In genomic region chr12:104719700-104720345, GRCh38 we compare ENCODE assay signal across 12 cellular contexts.
DNase-seq lines count a peak whose midpoint lies in the region; ATAC-seq, FAIRE-seq and TF ChIP-seq lines count a peak whose summit lies in the region.
"Had no signal": no experiment of that assay in that cellular context is flagged by ENCODE, and none has a peak within 500 bp of the region (broad histone marks: within the 10 kb centered on the region; RNA-seq: fewer than 3 reads in every experiment).

No MANE protein-coding gene starts in this region.

- no peaks in the 10 kb centered on the region for H4K20me1 ChIP-seq in SU-DHL-6 (ENCODE audit: low read depth, low read length)

- no peaks in the 10 kb centered on the region for H3K4me1 ChIP-seq in small intestine (ENCODE audit: control insufficient read depth in 2 of 2, insufficient read depth in 1 of 2, low read depth in 1 of 2, low read length in 1 of 2)

- H3K79me2 ChIP-seq in SU-DHL-6 (ENCODE audit: insufficient read depth, low read length): no peaks in the 10 kb centered on the region

- H3K4me3 ChIP-seq in SU-DHL-6 (ENCODE audit: insufficient read depth, low read length, poor library complexity, severe bottlenecking) (no peak overlapping the region), small intestine (ENCODE audit: low read depth in 1 of 2, low read length in 2 of 2) (no peak overlapping the region)

- no peaks in the 10 kb centered on the region for H3F3A ChIP-seq in SU-DHL-6 (ENCODE audit: insufficient read depth)

- no peaks in the 10 kb centered on the region for H3K9me3 ChIP-seq in SU-DHL-6 (ENCODE audit: insufficient read depth, low read length)
- H3K9me3 ChIP-seq in small intestine (ENCODE audit: control insufficient read depth, low read depth): no peaks in the 10 kb centered on the region

- no peak for TF ChIP-seq CTCF in SU-DHL-6 (IDR thresholded peaks at IDR 0.05; ENCODE audit: insufficient read depth, low read length, poor library complexity, severe bottlenecking)

- H3K27ac ChIP-seq in SU-DHL-6 (ENCODE audit: low read depth, low read length) (no peak overlapping the region), small intestine (ENCODE audit: low read depth in 1 of 2, low read length in 1 of 2) (peak overlapping the region; percentile 34 to 92)
- H3K27ac ChIP-seq: VCaP had no signal

- ATAC-seq in GM21737 (IDR thresholded peaks at IDR 0.05; ENCODE audit: unreplicated experiment): peak; percentile 17
- ATAC-seq in HG03135 (IDR thresholded peaks at IDR 0.05; ENCODE audit: unreplicated experiment): no peak
- ATAC-seq in GM18498 (IDR thresholded peaks at IDR 0.05; ENCODE audit: unreplicated experiment): no peak

- no peak for FAIRE-seq in small intestine (lab: Jason Lieb, UNC)
- FAIRE-seq: GM18507 had no signal

- H3K36me3 ChIP-seq in SU-DHL-6 (ENCODE audit: low read length) (no peaks in the 10 kb centered on the region), small intestine (ENCODE audit: control insufficient read depth in 2 of 2, insufficient read depth in 2 of 2, low read length in 2 of 2) (no peaks in the 10 kb centered on the region)

- H2AFZ ChIP-seq in SU-DHL-6 (ENCODE audit: low read depth, low read length, severe bottlenecking): peak overlapping the region; percentile 78

- H3K9ac ChIP-seq in SU-DHL-6 (ENCODE audit: low read length): 0 out of 2 replicates have a peak overlapping the region, but pooled peaks have one; percentile 14

- no peaks in the 10 kb centered on the region for H3K27me3 ChIP-seq in SU-DHL-6 (ENCODE audit: low read length)
- H3K27me3 ChIP-seq in small intestine (ENCODE audit: control insufficient read depth in 2 of 2, insufficient read depth in 2 of 2, low read length in 2 of 2): no peaks in the 10 kb centered on the region

- 69 to 85% (median 80%) methylated on average over 13 of the region's 13 CpGs for WGBS in small intestine, 3 donors

- peak overlapping the region; percentile 52 for H3K4me2 ChIP-seq in SU-DHL-6 (ENCODE audit: low read depth, low read length, poor library complexity, severe bottlenecking)

- H3K9me2 ChIP-seq in SU-DHL-6 (replicated peaks; ENCODE audit: insufficient read depth, low read length): no peaks in the 10 kb centered on the region

- DNase-seq in fibroblast of gingiva (ENCODE audit: low read depth): peak; percentile 16
- no peak for DNase-seq in small intestine
- no peak for DNase-seq in cerebellar nuclear complex (lab: John Stamatoyannopoulos, UW)
- DNase-seq in COLO829 (ENCODE audit: low spot score): no peak
- DNase-seq: cortex of kidney, NCI-H2081 had no signal
